Comparison of ENCODE assay signal across 12 cellular contexts in the genomic region with DNA sequence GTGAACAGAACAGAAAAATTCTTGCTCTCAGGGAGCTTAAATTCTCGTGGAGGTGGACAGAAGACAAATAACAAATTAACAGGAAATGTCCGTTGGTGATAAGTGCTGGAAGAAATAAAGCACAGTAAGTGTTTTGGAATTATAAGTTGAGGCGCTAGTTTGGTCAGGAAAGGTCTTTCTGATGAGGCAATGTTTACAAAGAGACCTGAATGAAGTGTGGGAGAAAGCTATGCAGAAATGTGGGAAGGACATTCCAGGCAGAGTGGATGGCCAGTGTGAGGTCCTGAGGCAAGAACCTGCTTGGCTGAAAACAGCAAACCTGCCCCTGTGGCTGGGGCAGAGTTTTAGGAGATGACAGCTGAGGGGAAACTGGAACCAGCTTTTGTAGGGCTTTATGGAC. TPM values are rescaled to one million over a fixed set of nuclear protein-coding genes. Genes with fewer than 3 reads are reported as not detected.
DNase-seq lines count a peak whose midpoint lies in the region; ATAC-seq and TF ChIP-seq lines count a peak whose summit lies in the region.
"Had no signal": no experiment of that assay in that cellular context is flagged by ENCODE, and none has a peak within 500 bp of the region (broad histone marks: within the 10 kb centered on the region; RNA-seq: fewer than 3 reads in every experiment).

No MANE protein-coding gene starts in this region.

- H4K8ac ChIP-seq in IMR-90 (ENCODE audit: low read depth in 2 of 2, low read length in 2 of 2) = no peak overlapping the region

- DNase-seq in AG08395 (ENCODE audit: low spot score) (peak; percentile 53), IMR-90 (peak; percentile 86), cardiac fibroblast (ENCODE audit: low read depth in 2 of 2) (peak; percentile 56 to 82), lung microvascular endothelial cell (ENCODE audit: low read depth in 2 of 2) (peak; percentile 29 to 68), activated T-cell treated with anti-CD3 and anti-CD28 coated beads for 4 hours (no peak), NCI-H526 (lab: John Stamatoyannopoulos, UW) (no peak)
- DNase-seq: activated CD4-positive, alpha-beta memory T cell treated with anti-CD3 and anti-CD28 coated beads, Interleukin-2, amount 10 ng/mL, durations not matched to agents 7 days and 5 days; activated naive CD4-positive, alpha-beta T cell treated with Interleukin-2 at 50 U/mL for 16 hours had no signal

- H3K9me1 ChIP-seq in IMR-90 (ENCODE audit: insufficient read depth, low read length) = peaks cover 6% of the 10 kb centered on the region; the same call in 1 of the 2 replicates

- H3K9ac ChIP-seq in IMR-90 (ENCODE audit: low read depth, low read length) = no peak overlapping the region

- no peak overlapping the region for H3K14ac ChIP-seq in IMR-90 (replicated peaks; ENCODE audit: low read depth, low read length)

- POLR2A ChIA-PET in IMR-90 (lab: Charles Lee; ENCODE audit: unreplicated experiment) = interaction anchor here (0.6 kb wide), 1 partner anchor 44 kb away, joined by 3 read pairs; no protein-coding TSS in a partner anchor

- no peaks in the 10 kb centered on the region for H3K36me3 ChIP-seq in IMR-90 (ENCODE audit: control insufficient read depth, insufficient read depth, low read length)

- H3K27ac ChIP-seq in IMR-90 (ENCODE audit: insufficient read depth, low read length) = no peak overlapping the region

- CTCF ChIA-PET in IMR-90 (lab: Yijun Ruan, JAX) = interaction anchor here (0.8 kb wide), 1 partner anchor 94 kb away, joined by 3 read pairs; no protein-coding TSS in a partner anchor

- H3K18ac ChIP-seq in IMR-90 (ENCODE audit: low read depth, low read length) = no peak overlapping the region

- no peak overlapping the region for H2BK15ac ChIP-seq in IMR-90 (ENCODE audit: low read depth, low read length)

- no peak overlapping the region for H4K5ac ChIP-seq in IMR-90 (ENCODE audit: low read depth, low read length)

- no peak overlapping the region; the same call in 1 of the 2 replicates for H3K4me2 ChIP-seq in IMR-90 (ENCODE audit: low read depth, low read length)

- H2AK9ac ChIP-seq in IMR-90 (replicated peaks; ENCODE audit: low read depth, low read length, poor library complexity) = no peak overlapping the region

- TF ChIP-seq POLR2A in IMR-90 (IDR thresholded peaks at IDR 0.05; ENCODE audit: low read depth, low read length) = no peak

- 86% methylated on average over 1 of the region's 3 CpGs; no CpG with 5 or more reads in 1 of the 2 experiments for WGBS in IMR-90 (ENCODE audit: extremely low coverage in 2 of 2, insufficient read length in 1 of 2), 2 experiments

- peaks cover 7 to 12% of the 10 kb centered on the region in 2 experiments; a peak in 2 of 4 replicates for H3K79me1 ChIP-seq in IMR-90 (ENCODE audit: low read depth in 1 of 2, low read length in 2 of 2)

- intact Hi-C loops in IMR-90 (cut with micrococcal nuclease) = no loop called here

- H2AK5ac ChIP-seq in IMR-90 (ENCODE audit: low read depth, low read length) = no peak overlapping the region

- dilution Hi-C loops in IMR-90 (cut with HindIII; ENCODE audit: low sequenced_read_pairs, unreplicated experiment) = no loop called here

- no peak overlapping the region for H2BK20ac ChIP-seq in IMR-90 (ENCODE audit: low read depth, low read length)

- H4K20me1 ChIP-seq in IMR-90 (ENCODE audit: insufficient read depth, low read length) = no peaks in the 10 kb centered on the region

- H2BK120ac ChIP-seq in IMR-90 (ENCODE audit: low read depth, low read length) = no peak overlapping the region

- H3K4ac ChIP-seq in IMR-90 (ENCODE audit: low read depth, low read length) = no peak overlapping the region

- H2AFZ ChIP-seq in IMR-90 (replicated peaks; ENCODE audit: low read length, poor library complexity) = no peak overlapping the region

- no peak overlapping the region for H3K56ac ChIP-seq in IMR-90 (ENCODE audit: extremely low read depth, insufficient read depth, low read length)

- no peak overlapping the region for H4K91ac ChIP-seq in IMR-90 (ENCODE audit: insufficient read depth, low read depth, low read length)

- peaks cover 9% of the 10 kb centered on the region for H3K4me1 ChIP-seq in IMR-90 (ENCODE audit: control insufficient read depth, insufficient read depth, low read length)

- ATAC-seq in IMR-90 (ENCODE audit: low read depth) (peak; percentile 70), GM19324 (IDR thresholded peaks at IDR 0.05; ENCODE audit: low FRiP score, unreplicated experiment) (no peak), HG02678 (IDR thresholded peaks at IDR 0.05; ENCODE audit: unreplicated experiment) (no peak)
- ATAC-seq: stimulated activated memory B cell treated with anti-CD40 and anti-IgM and Interleukin-4, amounts not matched to agents 10 μg/mL and 1 μg/mL and 100 μg/mL, for 72 hours had no signal

- no peak for TF ChIP-seq CTCF in IMR-90 (conservative IDR thresholded peaks at IDR 0.05; ENCODE audit: low read depth, low read length)
- no peak for TF ChIP-seq CTCF in cardiac fibroblast (IDR thresholded peaks at IDR 0.05; ENCODE audit: low read depth, low read length)

- peak; percentile 9; the same call in 1 of the 2 replicates for TF ChIP-seq RAD21 in IMR-90 (IDR thresholded peaks at IDR 0.05; ENCODE audit: low read length)

- BruUV-seq in IMR-90 (replicated peaks; lab: Mats Ljungman, UMichigan) = no TSS peak

- no peak overlapping the region for H3K4me3 ChIP-seq in IMR-90 (ENCODE audit: insufficient read depth, low read depth, low read length)
- H3K4me3 ChIP-seq in cardiac fibroblast (replicated peaks in 1 of 2; ENCODE audit: low read depth in 2 of 2, low read length in 2 of 2) = no peak overlapping the region

- H2BK5ac ChIP-seq in IMR-90 (ENCODE audit: low read depth, low read length, poor library complexity, severe bottlenecking) = no peak overlapping the region

- H3K27me3 ChIP-seq in IMR-90 (ENCODE audit: control insufficient read depth, insufficient read depth, low read length) = no peaks in the 10 kb centered on the region; the same call in 1 of the 2 replicates

- no peaks in the 10 kb centered on the region for H3K9me3 ChIP-seq in IMR-90 (ENCODE audit: control insufficient read depth, insufficient read depth, low read length)

- H3K23ac ChIP-seq in IMR-90 (ENCODE audit: low read depth, low read length) = no peak overlapping the region

- in situ Hi-C loops in IMR-90 (cut with MboI; ENCODE audit: low sequenced_read_pairs) = loop anchor here (25.0 kb wide), 1 partner anchor 577 kb away; no protein-coding TSS in a partner anchor

TF ChIP-seq in IMR-90, 13 proteins besides CTCF, POLR2A, EP300 and RAD21:
- TF ChIP-seq, protein P1, sequence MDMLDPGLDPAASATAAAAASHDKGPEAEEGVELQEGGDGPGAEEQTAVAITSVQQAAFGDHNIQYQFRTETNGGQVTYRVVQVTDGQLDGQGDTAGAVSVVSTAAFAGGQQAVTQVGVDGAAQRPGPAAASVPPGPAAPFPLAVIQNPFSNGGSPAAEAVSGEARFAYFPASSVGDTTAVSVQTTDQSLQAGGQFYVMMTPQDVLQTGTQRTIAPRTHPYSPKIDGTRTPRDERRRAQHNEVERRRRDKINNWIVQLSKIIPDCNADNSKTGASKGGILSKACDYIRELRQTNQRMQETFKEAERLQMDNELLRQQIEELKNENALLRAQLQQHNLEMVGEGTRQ (IDR thresholded peaks at IDR 0.05; ENCODE audit: low read depth, low read length) = no peak
- TF ChIP-seq, protein P2, sequence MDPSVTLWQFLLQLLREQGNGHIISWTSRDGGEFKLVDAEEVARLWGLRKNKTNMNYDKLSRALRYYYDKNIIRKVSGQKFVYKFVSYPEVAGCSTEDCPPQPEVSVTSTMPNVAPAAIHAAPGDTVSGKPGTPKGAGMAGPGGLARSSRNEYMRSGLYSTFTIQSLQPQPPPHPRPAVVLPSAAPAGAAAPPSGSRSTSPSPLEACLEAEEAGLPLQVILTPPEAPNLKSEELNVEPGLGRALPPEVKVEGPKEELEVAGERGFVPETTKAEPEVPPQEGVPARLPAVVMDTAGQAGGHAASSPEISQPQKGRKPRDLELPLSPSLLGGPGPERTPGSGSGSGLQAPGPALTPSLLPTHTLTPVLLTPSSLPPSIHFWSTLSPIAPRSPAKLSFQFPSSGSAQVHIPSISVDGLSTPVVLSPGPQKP (IDR thresholded peaks at IDR 0.05; ENCODE audit: borderline replicate concordance, low read depth, low read length) = no peak
- TF ChIP-seq BHLHE40 (IDR thresholded peaks at IDR 0.05; ENCODE audit: low read depth, low read length) (no peak; the same call in 1 of the 2 replicates), CHD1 (IDR thresholded peaks at IDR 0.05; ENCODE audit: low read depth, low read length) (no peak), CEBPB (IDR thresholded peaks at IDR 0.05; ENCODE audit: low read depth, low read length) (peak; percentile 71; the same call in 1 of the 2 replicates), FOS (IDR thresholded peaks at IDR 0.05; ENCODE audit: low read depth, low read length) (no peak)

RNA-seq across cellular contexts. Expression of a gene that starts 23.3 kb away (rescaled TPM):
- total RNA-seq in IMR-90 (2012; rRNA removed) = 8.3 and 12.5 TPM in 2 replicates
- 21.7 and 28.7 TPM in 2 replicates for polyA plus RNA-seq in IMR-90 (2012; rRNA removed)
- 10.0 and 32.5 TPM in 2 replicates for polyA plus RNA-seq in IMR-90 (2012; cell fraction: cytosol; rRNA removed)
- 23.1 and 29.5 TPM in 2 replicates for polyA plus RNA-seq in IMR-90 (2012; cell fraction: nucleus; rRNA removed; ENCODE audit: low replicate concordance)
- total RNA-seq in lung microvascular endothelial cell = under 0.01 and 0.22 TPM in 2 replicates
- total RNA-seq: activated CD4-positive, alpha-beta memory T cell treated with anti-CD3 and anti-CD28 coated beads, Interleukin-2, amount 10 ng/mL, durations not matched to agents 7 days and 5 days had no signal
- polyA plus RNA-seq: neural cell had no signal

Comparison
In these comparisons a context has a peak if more than half of its experiments do, and no peak if none do; other contexts are left out.
1. DNase-seq: peak in AG08395 (single experiment), IMR-90 (single experiment), cardiac fibroblast (2 of 2) and lung microvascular endothelial cell (2 of 2); none in activated T-cell treated with anti-CD3 and anti-CD28 coated beads for 4 hours (single experiment) and NCI-H526 (0 of 2).